8 cellular contexts compared by ENCODE assay signal in genomic region chr2:24971300-24971549, GRCh38. TPM values are rescaled to one million over a fixed set of nuclear protein-coding genes. Genes with fewer than 3 reads are reported as not detected.
A peak's percentile ranks its signal among the peaks of the same experiment; 100 is the strongest.
DNase-seq lines count a peak whose midpoint lies in the region; ATAC-seq, FAIRE-seq and TF ChIP-seq lines count a peak whose summit lies in the region.

No MANE protein-coding gene starts in this region.

- WGBS in GM12878 (ENCODE audit: insufficient coverage, insufficient replicate concordance, low lambda C conversion rate, missing lambda C conversion rate): 1% methylated on average over 20 of the region's 20 CpGs

- RAD21 ChIA-PET in GM12878 (lab: Charles Lee; ENCODE audit: unreplicated experiment): interaction anchor here (0.6 to 1.0 kb wide), 2 partner anchors 357 to 561 kb away, joined by 3 read pairs; no protein-coding TSS in a partner anchor

- TF ChIP-seq RAD21 in GM12878 (IDR thresholded peaks at IDR 0.05; ENCODE audit: insufficient read depth, low read depth, low read length): no peak

- FAIRE-seq in GM12878 (lab: Jason Lieb, UNC): no peak

- no peak for TF ChIP-seq EP300 in GM12878 (IDR thresholded peaks at IDR 0.05; ENCODE audit: borderline replicate concordance in 1 of 2, control insufficient read depth in 1 of 2, low read depth in 2 of 2, low read length in 2 of 2)

- H3K36me3 Mint-ChIP-seq in stimulated activated naive B cell treated with anti-CD40 and anti-IgM and Interleukin-4, amounts not matched to agents 10 μg/mL and 1 μg/mL and 100 μg/mL, for 72 hours: peaks cover 7 to 14% of the 10 kb centered on the region in 2 donors

- peak overlapping the region; percentile 78 for H3K4me3 ChIP-seq in GM12878
- peak overlapping the region; percentile 68 for H3K4me3 ChIP-seq in kidney epithelial cell (ENCODE audit: low read depth, low read length)

- peak; percentile 39 for DNase-seq in COLO668 (lab: John Stamatoyannopoulos, UW; ENCODE audit: unreplicated experiment)
- DNase-seq in HS-5 (ENCODE audit: low read depth): peak; percentile 6
- no peak for DNase-seq in GM12878 (ENCODE audit: low read depth, low spot score)
- no peak for DNase-seq in kidney epithelial cell (ENCODE audit: low read depth)
- no peak for DNase-seq in stimulated activated naive B cell treated with anti-CD40 and anti-IgM and Interleukin-4, amounts not matched to agents 10 μg/mL and 1 μg/mL and 100 μg/mL, for 72 hours

- no peak for TF ChIP-seq POLR2A in GM12878 (IDR thresholded peaks at IDR 0.05; ENCODE audit: low read depth, low read length)

- H3K27me3 ChIP-seq in GM12878 (replicated peaks in 1 of 2; ENCODE audit: control insufficient read depth in 2 of 2, insufficient read depth in 2 of 2, low read length in 1 of 2) (no peaks in the 10 kb centered on the region), kidney epithelial cell (ENCODE audit: control insufficient read depth, insufficient read depth, low read length) (no peaks in the 10 kb centered on the region)

- intact Hi-C loops in GM12878 (cut with micrococcal nuclease; ENCODE audit: unreplicated experiment): loop anchor here (2.0 to 10.0 kb wide), 3 partner anchors 50 to 594 kb away; partner anchors contain the start of gene ADCY3

- no peaks in the 10 kb centered on the region for H3K9me3 Mint-ChIP-seq in stimulated activated naive B cell treated with anti-CD40 and anti-IgM and Interleukin-4, amounts not matched to agents 10 μg/mL and 1 μg/mL and 100 μg/mL, for 72 hours

- CTCF ChIA-PET in GM12878 (lab: Yijun Ruan, JAX): interaction anchor here (1.1 kb wide), 1 partner anchor 26 kb away, joined by 4 read pairs; no protein-coding TSS in a partner anchor

- peaks cover 1 to 7% of the 10 kb centered on the region in 2 donors for H3K4me1 Mint-ChIP-seq in stimulated activated naive B cell treated with anti-CD40 and anti-IgM and Interleukin-4, amounts not matched to agents 10 μg/mL and 1 μg/mL and 100 μg/mL, for 72 hours

- no TSS peak for BruUV-seq in GM12878 (replicated peaks; lab: Mats Ljungman, UMichigan)

- H3K27ac Mint-ChIP-seq in stimulated activated naive B cell treated with anti-CD40 and anti-IgM and Interleukin-4, amounts not matched to agents 10 μg/mL and 1 μg/mL and 100 μg/mL, for 72 hours: peak overlapping the region; percentile 100

- POLR2A ChIA-PET in GM12878 (lab: Charles Lee): interaction anchor here (0.7 kb wide), 1 partner anchor 10 kb away, joined by 3 read pairs; no protein-coding TSS in a partner anchor

- peak overlapping the region; percentile 96 to 97 for H3K4me3 Mint-ChIP-seq in stimulated activated naive B cell treated with anti-CD40 and anti-IgM and Interleukin-4, amounts not matched to agents 10 μg/mL and 1 μg/mL and 100 μg/mL, for 72 hours

- TF ChIP-seq CTCF in GM12878 (IDR thresholded peaks at IDR 0.05 in 2 of 3, conservative IDR thresholded peaks at IDR 0.05 in 1 of 3; ENCODE audit: control insufficient read depth in 2 of 3, extremely low read depth in 1 of 3, insufficient read depth in 1 of 3, low read depth in 3 of 3, low read length in 3 of 3): no peak
- TF ChIP-seq CTCF in kidney epithelial cell (IDR thresholded peaks at IDR 0.05; ENCODE audit: insufficient read depth, low read length, poor library complexity, severe bottlenecking): no peak

- H3K27me3 Mint-ChIP-seq in stimulated activated naive B cell treated with anti-CD40 and anti-IgM and Interleukin-4, amounts not matched to agents 10 μg/mL and 1 μg/mL and 100 μg/mL, for 72 hours: no peaks in the 10 kb centered on the region

- peak overlapping the region; percentile 99 for H2AFZ ChIP-seq in GM12878 (ENCODE audit: control insufficient read depth, low read depth, low read length)

- H3K9ac ChIP-seq in GM12878 (ENCODE audit: control insufficient read depth, insufficient read depth, low read length): peak overlapping the region; percentile 93

- in situ Hi-C loops in GM12878 (cut with MboI): no loop called here

- H3K4me2 ChIP-seq in GM12878 (ENCODE audit: control insufficient read depth, insufficient read depth): peak overlapping the region; percentile 92

- SMC1A ChIA-PET in GM12878 (lab: Charles Lee; ENCODE audit: uncharacterized antibody, unreplicated experiment): interaction anchor here (1.1 kb wide), 1 partner anchor 30 kb away, joined by 3 read pairs; no protein-coding TSS in a partner anchor

- peaks cover 23% of the 10 kb centered on the region for H3K79me2 ChIP-seq in GM12878 (ENCODE audit: control insufficient read depth, insufficient read depth, low read length)

- ATAC-seq in GM12878: peak; percentile 13
- ATAC-seq in stimulated activated naive B cell treated with anti-CD40 and anti-IgM and Interleukin-4, amounts not matched to agents 10 μg/mL and 1 μg/mL and 100 μg/mL, for 72 hours (replicated peaks): peak in 1 of 2 donors; percentile 14
- no peak for ATAC-seq in GM21381 (IDR thresholded peaks at IDR 0.05; ENCODE audit: unreplicated experiment)
- no peak for ATAC-seq in GM21360 (IDR thresholded peaks at IDR 0.05; ENCODE audit: unreplicated experiment)
- no peak for ATAC-seq in HG03139 (IDR thresholded peaks at IDR 0.05; ENCODE audit: unreplicated experiment)

- no peaks in the 10 kb centered on the region for H3K4me1 ChIP-seq in GM12878 (ENCODE audit: control insufficient read depth, insufficient read depth, low read length)

- H4K20me1 ChIP-seq in GM12878 (ENCODE audit: control insufficient read depth, insufficient read depth): no peaks in the 10 kb centered on the region

- peak overlapping the region; percentile 95 for H3K27ac ChIP-seq in GM12878 (ENCODE audit: control insufficient read depth, insufficient read depth)

- no peaks in the 10 kb centered on the region for H3K9me3 ChIP-seq in GM12878 (replicated peaks; ENCODE audit: control insufficient read depth, insufficient read depth, low read length)

- peaks cover 0 to under 1% of the 10 kb centered on the region in 2 experiments; a peak in 1 of 4 replicates for H3K36me3 ChIP-seq in GM12878 (ENCODE audit: control insufficient read depth in 2 of 2, insufficient read depth in 2 of 2, low read length in 1 of 2)
- H3K36me3 ChIP-seq in kidney epithelial cell (ENCODE audit: control insufficient read depth, insufficient read depth, low read length): no peaks in the 10 kb centered on the region

RNA-seq across cellular contexts. Expression of gene DNAJC27, which starts 0.5 kb away (rescaled TPM):
- total RNA-seq in GM12878 (2013; cell fraction: nucleolus; rRNA removed): 26.2 and 31.4 TPM in 2 replicates
- total RNA-seq in GM12878 (2014; rRNA removed): 3.7 and 4.9 TPM in 2 replicates
- total RNA-seq in GM12878 (2014; rRNA removed; fragmentation: Illumina TruSeq; extraction: Trizol): 4.5 and 4.8 TPM in 2 replicates
- total RNA-seq in GM12878 (2021): 2.8 and 3.6 TPM in 2 replicates
- 2.1 TPM for polyA plus RNA-seq in GM12878 (2011; ENCODE audit: low read depth)
- polyA plus RNA-seq in GM12878 (2011; rRNA removed): 6.7 and 9.3 TPM in 2 replicates
- 2.6 and 3.6 TPM in 2 replicates for polyA plus RNA-seq in GM12878 (2011; cell fraction: cytosol; rRNA removed)
- polyA plus RNA-seq in GM12878 (2011; cell fraction: nucleus; rRNA removed): 8.1 and 10.4 TPM in 2 replicates
- 2.2 and 2.8 TPM in 2 replicates for polyA plus RNA-seq in GM12878 (2012)
- polyA plus RNA-seq in GM12878 (2014; fragmentation: Illumina TruSeq; extraction: Trizol): 5.4 and 7.8 TPM in 2 replicates
- polyA plus RNA-seq in GM12878 (2014; fragmentation: Nextera tagmentation; extraction: Ambion mirVana): 1 to 10 TPM in 1 of 2 experiments, under 1 TPM in 1; 0.95 to 1.3 TPM
- 3.7 and 9.6 TPM in 2 replicates for polyA plus RNA-seq in GM12878 (2014; rRNA removed)
- 1 to 10 TPM; 2.9 TPM for polyA plus RNA-seq in GM12878 (2016; fragmentation: Nextera tagmentation; extraction: Ambion mirVana)
- 4.5 and 6.4 TPM in 2 replicates for polyA minus RNA-seq in GM12878 (2011; rRNA and poly(A)+ RNA removed)
- 1.7 and 2.4 TPM in 2 replicates for polyA minus RNA-seq in GM12878 (2011; cell fraction: cytosol; rRNA and poly(A)+ RNA removed)
- 5.7 and 6.8 TPM in 2 replicates for polyA minus RNA-seq in GM12878 (2011; cell fraction: nucleus; rRNA and poly(A)+ RNA removed)
- 3.6 and 4.9 TPM in 2 replicates for total RNA-seq in kidney epithelial cell

RNA-seq across cellular contexts. Expression of gene ADCY3, which starts 51.2 kb away (rescaled TPM):
- 60.6 and 79.4 TPM in 2 replicates for total RNA-seq in GM12878 (2013; cell fraction: nucleolus; rRNA removed)
- 58.9 and 75.6 TPM in 2 replicates for total RNA-seq in GM12878 (2014; rRNA removed)
- total RNA-seq in GM12878 (2014; rRNA removed; fragmentation: Illumina TruSeq; extraction: Trizol): 44.9 and 47.5 TPM in 2 replicates
- total RNA-seq in GM12878 (2021): 88.2 and 102 TPM in 2 replicates
- 37.7 TPM for polyA plus RNA-seq in GM12878 (2011; ENCODE audit: low read depth)
- polyA plus RNA-seq in GM12878 (2011; rRNA removed): 31.0 and 53.2 TPM in 2 replicates
- 63.0 and 77.4 TPM in 2 replicates for polyA plus RNA-seq in GM12878 (2011; cell fraction: cytosol; rRNA removed)
- 194 and 225 TPM in 2 replicates for polyA plus RNA-seq in GM12878 (2011; cell fraction: nucleus; rRNA removed)
- 70.8 and 89.9 TPM in 2 replicates for polyA plus RNA-seq in GM12878 (2012)
- 44.4 and 72.7 TPM in 2 replicates for polyA plus RNA-seq in GM12878 (2014; fragmentation: Illumina TruSeq; extraction: Trizol)
- polyA plus RNA-seq in GM12878 (2014; fragmentation: Nextera tagmentation; extraction: Ambion mirVana): 1 to 10 TPM; 2.8 to 8.6 TPM
- 90.5 and 107 TPM in 2 replicates for polyA plus RNA-seq in GM12878 (2014; rRNA removed)
- 10 to 100 TPM; 13.2 to 17.2 TPM for polyA plus RNA-seq in GM12878 (2016; fragmentation: Nextera tagmentation; extraction: Ambion mirVana)
- 97.7 and 107 TPM in 2 replicates for polyA minus RNA-seq in GM12878 (2011; rRNA and poly(A)+ RNA removed)
- polyA minus RNA-seq in GM12878 (2011; cell fraction: cytosol; rRNA and poly(A)+ RNA removed): 27.8 and 33.1 TPM in 2 replicates
- polyA minus RNA-seq in GM12878 (2011; cell fraction: nucleus; rRNA and poly(A)+ RNA removed): 30.9 and 55.5 TPM in 2 replicates
- total RNA-seq in kidney epithelial cell: 24.5 and 37.0 TPM in 2 replicates

Comparison
In these comparisons a context has a peak if more than half of its experiments do, and no peak if none do; other contexts are left out.
1. DNase-seq: peak in COLO668 (single experiment) and HS-5 (single experiment); none in GM12878 (single experiment), kidney epithelial cell (single experiment) and stimulated activated naive B cell treated with anti-CD40 and anti-IgM and Interleukin-4, amounts not matched to agents 10 μg/mL and 1 μg/mL and 100 μg/mL, for 72 hours (single experiment).